23 cellular contexts compared by ENCODE assay signal in the genomic region with DNA sequence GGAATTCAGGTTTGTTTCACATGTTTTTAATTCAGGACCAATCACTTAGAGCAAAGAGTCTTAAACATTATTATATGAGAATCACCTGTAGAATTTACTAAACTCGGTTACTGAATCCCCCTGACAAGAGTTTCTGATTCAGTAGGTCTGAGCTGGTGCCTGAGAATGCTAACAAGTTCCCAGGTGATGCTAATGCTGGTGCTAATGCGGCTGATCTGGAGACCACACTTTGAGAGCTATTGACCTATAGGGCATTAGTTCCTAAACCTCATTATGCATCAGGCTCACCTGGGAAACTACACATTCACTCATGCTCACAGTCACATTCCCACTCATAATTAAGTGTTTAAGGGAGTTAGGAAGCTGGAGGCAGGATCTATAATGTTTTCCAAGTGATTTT.
"Had no signal": no experiment of that assay in that cellular context is flagged by ENCODE, and none has a peak within 500 bp of the region (broad histone marks: within the 10 kb centered on the region; RNA-seq: fewer than 3 reads in every experiment).

No MANE protein-coding gene starts in this region.

- FAIRE-seq: HepG2, K562 had no signal

- DNase-seq: Kasumi-1; MM.1S; NCI-H1092 treated with DMSO at 0.1 percent for 48 hours; NCI-H1436; NCI-H187; NCI-H2029; NCI-H2081 treated with DMSO at 0.1 percent for 48 hours; NCI-H2171; NCI-H345; NCI-H446 treated with DMSO at 0.1 percent for 48 hours; NCI-H510A treated with DMSO at 0.1 percent for 48 hours; NCI-H526; NK-92 treated with Interleukin-12 subunit alpha and Interleukin-12 subunit beta, amount 100 ng/mL, for 24 hours; PC-3; SHP77; SK-N-SH; SW 1271; T-cell had no signal

- H3K9me3 ChIP-seq: SK-N-SH had no signal

- H3K4me2 ChIP-seq: KMS-11, SK-N-SH had no signal

- ATAC-seq: HepG2, K562, Panc1, PC-3, T-cell had no signal

- H3K9ac ChIP-seq: KMS-11, SK-N-SH had no signal

- H3K27ac ChIP-seq: KMS-11, RWPE1 had no signal

- H3K4me3 ChIP-seq: K562 had no signal
